ENCODE assay signal across 21 cellular contexts in genomic region chr4:13992975-13993495, GRCh38.
"Had no signal": no experiment of that assay in that cellular context is flagged by ENCODE, and none has a peak within 500 bp of the region (broad histone marks: within the 10 kb centered on the region; RNA-seq: fewer than 3 reads in every experiment).

No MANE protein-coding gene starts in this region.

- H3K9me3 Mint-ChIP-seq: activated CD4-positive, alpha-beta memory T cell treated with anti-CD3 and anti-CD28 coated beads for 36 hours; activated T-cell treated with anti-CD3 and anti-CD28 coated beads, Interleukin-2, amount 50 U/mL, for 24 hours; T-cell had no signal

- H3K27ac ChIP-seq: adrenal gland, cardiac muscle cell, colonic mucosa, lower lobe of right lung, neutrophil, SK-N-MC, tibial nerve had no signal

- ATAC-seq: lower lobe of right lung, right cardiac atrium, T-cell had no signal

- H3K4me1 ChIP-seq: colonic mucosa had no signal

- H3K4me3 ChIP-seq: adrenal gland, cardiac muscle cell, colonic mucosa, lower lobe of right lung, SK-N-MC, smooth muscle cell, tibial nerve had no signal

- H3K4me3 Mint-ChIP-seq: activated CD4-positive, alpha-beta memory T cell treated with anti-CD3 and anti-CD28 coated beads for 36 hours; activated T-cell treated with anti-CD3 and anti-CD28 coated beads, Interleukin-2, amount 50 U/mL, for 24 hours; T-cell had no signal

- H3K36me3 ChIP-seq: adrenal gland, cardiac muscle cell, colonic mucosa, lower lobe of right lung, neutrophil, tibial nerve had no signal

- H3K4me1 Mint-ChIP-seq: T-cell had no signal

- H3K27ac Mint-ChIP-seq: activated CD4-positive, alpha-beta memory T cell treated with anti-CD3 and anti-CD28 coated beads for 36 hours; activated T-cell treated with anti-CD3 and anti-CD28 coated beads, Interleukin-2, amount 50 U/mL, for 24 hours; T-cell had no signal

- H3K4me2 ChIP-seq: smooth muscle cell had no signal

- DNase-seq: activated CD4-positive, alpha-beta memory T cell treated with anti-CD3 and anti-CD28 coated beads for 36 hours; activated CD4-positive, alpha-beta T cell treated with anti-CD3 and anti-CD28 coated beads for 1 hour; activated effector memory CD4-positive, alpha-beta T cell treated with Interleukin-2 at 50 U/mL for 16 hours; activated naive CD4-positive, alpha-beta T cell treated with anti-CD3 and anti-CD28 coated beads, Interleukin-2, amount 50 U/mL, for 16 hours; activated T-cell treated with anti-CD3 and anti-CD28 coated beads, Interleukin-2, amount 50 U/mL, for 24 hours; adrenal gland; colonic mucosa; lower lobe of right lung; right cardiac atrium; stimulated activated CD4-positive, alpha-beta T cell treated with anti-CD3 and anti-CD28 coated beads, Interleukin-4, amount 100 ng/mL, for 4 hours; stimulated activated CD8-positive, alpha-beta memory T cell treated with anti-CD3 and anti-CD28 coated beads, Interleukin-4, amount 100 ng/mL, for 48 hours; stimulated activated naive CD4-positive, alpha-beta T cell treated with Interleukin-2 at 50 U/mL for 16 hours; substantia nigra; T-cell; T1000 had no signal

- H3K27me3 Mint-ChIP-seq: activated CD4-positive, alpha-beta memory T cell treated with anti-CD3 and anti-CD28 coated beads for 36 hours; T-cell had no signal

- H3K9me3 ChIP-seq: adrenal gland, colonic mucosa, lower lobe of right lung, neutrophil, tibial nerve had no signal

- H3K36me3 Mint-ChIP-seq: activated CD4-positive, alpha-beta memory T cell treated with anti-CD3 and anti-CD28 coated beads for 36 hours; T-cell had no signal

- FAIRE-seq: endometrium had no signal

- H3K27me3 ChIP-seq: adrenal gland, cardiac muscle cell, colonic mucosa, neutrophil, tibial nerve had no signal
